ENCODE assay signal across 8 cellular contexts in genomic region chr16:69424053-69424934, GRCh38. TPM values are rescaled to one million over a fixed set of nuclear protein-coding genes. Genes with fewer than 3 reads are reported as not detected.
DNase-seq lines count a peak whose midpoint lies in the region; ATAC-seq and TF ChIP-seq lines count a peak whose summit lies in the region.

TSS of gene CYB5B (plus strand) at chr16:69424619. CDS start at chr16:69424684, 65 bp downstream.

- peak within 1 kb of the TSS; percentile 96 for H3K4me3 Mint-ChIP-seq in activated CD4-positive, alpha-beta T cell treated with anti-CD3 and anti-CD28 coated beads for 36 hours

- intact Hi-C loops in activated CD4-positive, alpha-beta T cell treated with anti-CD3 and anti-CD28 coated beads for 36 hours (cut with DNase I, micrococcal nuclease) = loop anchor here (1.0 to 10.0 kb wide), 8 partner anchors 28 to 1101 kb away; partner anchors contain the start of genes TERF2 (in 2 of the 2), COG4 (in 1 of the 2), COG8 (in 1 of the 2) and NIP7 (in 1 of the 2)

- H3K4me3 ChIP-seq in choroid plexus epithelial cell (ENCODE audit: low read depth, low read length) = peak within 1 kb of the TSS; percentile 97

- TF ChIP-seq CTCF in choroid plexus epithelial cell (conservative IDR thresholded peaks at IDR 0.05; ENCODE audit: low read depth, low read length) = no peak

- H3K27me3 Mint-ChIP-seq in activated CD4-positive, alpha-beta T cell treated with anti-CD3 and anti-CD28 coated beads for 36 hours = no peaks in the 10 kb centered on the region

- POLR2A ChIA-PET in activated CD4-positive, alpha-beta T cell treated with anti-CD3 and anti-CD28 coated beads for 36 hours (lab: Charles Lee) = interaction anchor here (0.5 to 0.8 kb wide), 5 partner anchors 42 to 447 kb away, joined by 3 to 6 read pairs (median 4); no protein-coding TSS in a partner anchor

- DNase-seq in Ammon's horn (ENCODE audit: low spot score) = peak; percentile 97
- DNase-seq in GM19238 (ENCODE audit: insufficient read length, low spot score) = peak; percentile 85
- DNase-seq in NCI-H524 (lab: John Stamatoyannopoulos, UW) = peak; percentile 99 to 100
- peak; percentile 98 for DNase-seq in activated CD4-positive, alpha-beta T cell treated with anti-CD3 and anti-CD28 coated beads for 36 hours
- DNase-seq in choroid plexus epithelial cell (ENCODE audit: low read depth) = peak; percentile 99
- peak; percentile 99 for DNase-seq in kidney glomerular epithelial cell (lab: John Stamatoyannopoulos, UW)
- peak; percentile 86 to 89 for DNase-seq in stimulated activated CD4-positive, alpha-beta T cell treated with anti-CD3 and anti-CD28 coated beads, Interleukin-1b, Interleukin-23, amount 100 ng/mL, for 1 hour (ENCODE audit: low read depth in 2 of 2)

- H3K9me3 Mint-ChIP-seq in activated CD4-positive, alpha-beta T cell treated with anti-CD3 and anti-CD28 coated beads for 36 hours (ENCODE audit: low read depth) = peaks cover 9% of the 10 kb centered on the region

- peaks cover 35% of the 10 kb centered on the region for H3K4me1 Mint-ChIP-seq in activated CD4-positive, alpha-beta T cell treated with anti-CD3 and anti-CD28 coated beads for 36 hours

- ATAC-seq in HG03442 (IDR thresholded peaks at IDR 0.05; ENCODE audit: unreplicated experiment) = peak; percentile 92
- ATAC-seq in activated CD4-positive, alpha-beta T cell treated with anti-CD3 and anti-CD28 coated beads for 36 hours = peak; percentile 97

- CTCF ChIA-PET in activated CD4-positive, alpha-beta T cell treated with anti-CD3 and anti-CD28 coated beads for 36 hours (lab: Charles Lee) = interaction anchor here (0.5 to 1.3 kb wide), 3 partner anchors 28 to 359 kb away, joined by 3 to 6 read pairs (median 3); no protein-coding TSS in a partner anchor

- H3K36me3 Mint-ChIP-seq in activated CD4-positive, alpha-beta T cell treated with anti-CD3 and anti-CD28 coated beads for 36 hours (ENCODE audit: low read depth) = peaks cover 32% of the 10 kb centered on the region

- peak within 1 kb of the TSS; percentile 93 for H3K27ac Mint-ChIP-seq in activated CD4-positive, alpha-beta T cell treated with anti-CD3 and anti-CD28 coated beads for 36 hours

RNA-seq across cellular contexts. Expression of gene CYB5B, which starts in this region (rescaled TPM):
- total RNA-seq in activated CD4-positive, alpha-beta T cell treated with anti-CD3 and anti-CD28 coated beads for 36 hours = 100 to 1,000 TPM; 158 to 187 TPM

Comparison
In these comparisons a context has a peak if more than half of its experiments do, and no peak if none do; other contexts are left out.
1. Peak in every context shown above with its lines: DNase-seq, ATAC-seq and H3K4me3 ChIP-seq.